8 cellular contexts compared by ENCODE assay signal in the genomic region with DNA sequence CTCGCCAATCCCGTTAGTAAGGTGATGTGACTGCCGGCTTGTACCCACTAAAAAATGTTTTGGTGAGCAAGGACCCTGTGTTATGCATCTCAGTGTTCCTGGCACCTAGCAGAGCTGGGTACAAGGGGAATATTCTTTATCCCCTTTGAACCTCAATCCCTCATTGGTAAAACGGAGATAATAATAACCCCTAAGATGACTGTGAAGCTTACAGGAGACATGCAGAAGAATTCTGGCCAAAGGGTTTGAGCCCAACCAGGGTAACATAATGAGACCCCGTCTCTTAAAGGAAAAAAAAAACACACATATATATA. TPM values are rescaled to one million over a fixed set of nuclear protein-coding genes. Genes with fewer than 3 reads are reported as not detected.
A peak's percentile ranks its signal among the peaks of the same experiment; 100 is the strongest.
DNase-seq lines count a peak whose midpoint lies in the region; ATAC-seq, FAIRE-seq and TF ChIP-seq lines count a peak whose summit lies in the region.

No MANE protein-coding gene starts in this region.

- intact Hi-C loops in posterior cingulate gyrus (cut with DNase I) = no loop called here

- peaks cover 12% of the 10 kb centered on the region for H3K36me3 Mint-ChIP-seq in CD4-positive, CD25-positive, alpha-beta regulatory T cell

- 5% methylated on average over 5 of the region's 5 CpGs; no CpG with 5 or more reads in 1 of the 2 experiments for WGBS in H1 (ENCODE audit: extremely low coverage in 1 of 2, insufficient coverage in 1 of 2, insufficient read length in 1 of 2, insufficient replicate concordance in 2 of 2, low coverage in 1 of 2, low lambda C conversion rate in 2 of 2, missing lambda C conversion rate in 1 of 2), 2 experiments
- WGBS in neuronal stem cell (ENCODE audit: extremely low coverage in 2 of 2, insufficient read length in 2 of 2, insufficient replicate concordance in 1 of 2), 2 donors = no CpG with 5 or more reads among the region's 5 CpGs

- peak overlapping the region; percentile 4; the same call in 1 of the 2 replicates for H3K18ac ChIP-seq in H1 (ENCODE audit: extremely low read depth, low read length)
- H3K18ac ChIP-seq in neuronal stem cell (ENCODE audit: low read length) = peak overlapping the region; percentile 9

- peak overlapping the region; percentile 33 for H3K27ac ChIP-seq in CD4-positive, CD25-positive, alpha-beta regulatory T cell (ENCODE audit: insufficient read depth, low read length, poor library complexity, severe bottlenecking)
- peak overlapping the region; percentile 68 for H3K27ac ChIP-seq in OCI-LY1 (ENCODE audit: low read depth, low read length, poor library complexity, severe bottlenecking)
- no peak overlapping the region for H3K27ac ChIP-seq in H1 (ENCODE audit: low read depth, low read length)
- peak overlapping the region; percentile 18 for H3K27ac ChIP-seq in neuronal stem cell (replicated peaks; ENCODE audit: low read length)

- H3K23me2 ChIP-seq in H1 (ENCODE audit: low read depth, low read length) = peaks cover 10% of the 10 kb centered on the region

- H2BK15ac ChIP-seq in H1 (ENCODE audit: low read length) = no peak overlapping the region
- no peak overlapping the region for H2BK15ac ChIP-seq in neuronal stem cell (ENCODE audit: low read length)

- H3K14ac ChIP-seq in H1 (ENCODE audit: insufficient read length) (no peak overlapping the region), neuronal stem cell (ENCODE audit: low read length) (no peak overlapping the region)

- H3F3A ChIP-seq in OCI-LY1 (ENCODE audit: insufficient read depth, low read length) = peaks cover 9% of the 10 kb centered on the region; the same call in 1 of the 2 replicates

- H3K9me3 ChIP-seq in CD4-positive, CD25-positive, alpha-beta regulatory T cell (ENCODE audit: control insufficient read depth in 2 of 2, low read length in 2 of 2) = no peaks in the 10 kb centered on the region
- H3K9me3 ChIP-seq in OCI-LY1 (ENCODE audit: low read length) (no peaks in the 10 kb centered on the region), H1 (ENCODE audit: insufficient read depth in 2 of 2, low read depth in 1 of 2, low read length in 1 of 2) (no peaks in the 10 kb centered on the region), neuronal stem cell (replicated peaks in 1 of 2; ENCODE audit: control insufficient read depth in 2 of 2, insufficient read depth in 1 of 2, low read depth in 1 of 2, low read length in 2 of 2) (no peaks in the 10 kb centered on the region)

- peak overlapping the region; percentile 92 for H3K4me3 ChIP-seq in CD4-positive, CD25-positive, alpha-beta regulatory T cell (ENCODE audit: low read depth, low read length)
- H3K4me3 ChIP-seq in OCI-LY1 (ENCODE audit: low read depth, low read length, poor library complexity, severe bottlenecking) = peak overlapping the region; percentile 95
- peak overlapping the region; percentile 55 to 99 (median 74) for H3K4me3 ChIP-seq in H1 (ENCODE audit: extremely low read depth in 1 of 4, insufficient read depth in 2 of 4, low read depth in 3 of 4, low read length in 4 of 4)
- H3K4me3 ChIP-seq in neuronal stem cell (ENCODE audit: low read length in 2 of 2) = peak overlapping the region; percentile 56 to 93

- H3K79me1 ChIP-seq in H1 (ENCODE audit: low read depth, low read length) = peaks cover 15% of the 10 kb centered on the region
- H3K79me1 ChIP-seq in neuronal stem cell (ENCODE audit: low read depth, low read length) = peaks cover 4% of the 10 kb centered on the region

- TF ChIP-seq RAD21 in H1 (IDR thresholded peaks at IDR 0.05 in 1 of 2, conservative IDR thresholded peaks at IDR 0.05 in 1 of 2; ENCODE audit: low read depth in 2 of 2, low read length in 2 of 2) = no peak

- peak overlapping the region; percentile 90 for H3K4me2 ChIP-seq in OCI-LY1 (ENCODE audit: low read length)
- H3K4me2 ChIP-seq in H1 (ENCODE audit: insufficient read depth in 1 of 2, low read depth in 2 of 2, low read length in 2 of 2) = peak overlapping the region; percentile 94 to 100
- H3K4me2 ChIP-seq in neuronal stem cell (ENCODE audit: insufficient read depth, low read length, poor library complexity, severe bottlenecking) = peak overlapping the region; percentile 98

- ATAC-seq in CD4-positive, CD25-positive, alpha-beta regulatory T cell (ENCODE audit: low read depth in 2 of 2) = no peak
- ATAC-seq in HG03135 (IDR thresholded peaks at IDR 0.05; ENCODE audit: unreplicated experiment) (no peak), HG02938 (IDR thresholded peaks at IDR 0.05; ENCODE audit: unreplicated experiment) (no peak), HG02678 (IDR thresholded peaks at IDR 0.05; ENCODE audit: unreplicated experiment) (no peak)

- peaks cover 0 to 2% (median 0%) of the 10 kb centered on the region in 7 donors for H3K9me3 Mint-ChIP-seq in CD4-positive, CD25-positive, alpha-beta regulatory T cell

- DNase-seq in CD4-positive, CD25-positive, alpha-beta regulatory T cell = no peak
- DNase-seq in H1 (ENCODE audit: low read depth in 1 of 2, low spot score in 2 of 2) (no peak), neuronal stem cell (ENCODE audit: low spot score) (no peak), posterior cingulate gyrus (no peak)

- H3K27ac Mint-ChIP-seq in CD4-positive, CD25-positive, alpha-beta regulatory T cell = peak overlapping the region; percentile 71 to 88 (median 86)

- H2BK12ac ChIP-seq in H1 (ENCODE audit: low read depth, low read length) = no peak overlapping the region
- H2BK12ac ChIP-seq in neuronal stem cell (ENCODE audit: low read length) = no peak overlapping the region

- H2AK5ac ChIP-seq in H1 (ENCODE audit: low read depth, low read length) = peak overlapping the region; percentile 86; the same call in 1 of the 2 replicates
- no peak overlapping the region for H2AK5ac ChIP-seq in neuronal stem cell (ENCODE audit: low read depth, low read length)

- POLR2A ChIA-PET in H1 (lab: Charles Lee; ENCODE audit: partially characterized antibody) = interaction anchor here (0.7 to 6.9 kb wide), 20 partner anchors 9 to 186 kb away, joined by 3 to 63 read pairs (median 4); a partner anchor contains a TSS

- CTCF ChIA-PET in H1 (lab: Charles Lee; ENCODE audit: partially characterized antibody) = interaction anchor here (1.0 to 1.7 kb wide), 2 partner anchors 12 to 21 kb away, joined by 3 to 4 read pairs; no protein-coding TSS in a partner anchor

- H3K23ac ChIP-seq in H1 (ENCODE audit: insufficient read length) = no peak overlapping the region
- H3K23ac ChIP-seq in neuronal stem cell (ENCODE audit: low read depth, low read length, poor library complexity) = no peak overlapping the region

- H4K91ac ChIP-seq in H1 (replicated peaks; ENCODE audit: insufficient read length, low read length) = no peak overlapping the region
- H4K91ac ChIP-seq in neuronal stem cell (ENCODE audit: low read depth, low read length, poor library complexity) = no peak overlapping the region

- FAIRE-seq in H1 (lab: Jason Lieb, UNC) = no peak

- no peak overlapping the region for H3K4ac ChIP-seq in H1 (replicated peaks; ENCODE audit: insufficient read length, low read depth, low read length)
- H3K4ac ChIP-seq in neuronal stem cell (ENCODE audit: low read length) = no peak overlapping the region

- no peak overlapping the region for H2BK20ac ChIP-seq in H1 (ENCODE audit: low read length)

- no peaks in the 10 kb centered on the region for H4K20me1 ChIP-seq in OCI-LY1 (ENCODE audit: insufficient read depth, low read length)
- H4K20me1 ChIP-seq in H1 (replicated peaks in 1 of 2; ENCODE audit: control insufficient read depth in 1 of 2, insufficient read depth in 2 of 2, low read length in 2 of 2) = peaks cover 21 to 32% of the 10 kb centered on the region in 2 experiments

- peak overlapping the region; percentile 90 to 98 (median 94) for H3K4me3 Mint-ChIP-seq in CD4-positive, CD25-positive, alpha-beta regulatory T cell

- peaks cover 6 to 72% (median 48%) of the 10 kb centered on the region in 4 donors for H3K4me1 Mint-ChIP-seq in CD4-positive, CD25-positive, alpha-beta regulatory T cell

- peak overlapping the region; percentile 3 for H3K56ac ChIP-seq in H1 (replicated peaks; ENCODE audit: insufficient read length, low read depth, low read length)

- peak overlapping the region; percentile 13 for H4K5ac ChIP-seq in H1 (ENCODE audit: insufficient read length, low read depth, low read length)

- H2BK5ac ChIP-seq in H1 (ENCODE audit: low read depth, low read length) (no peak overlapping the region), neuronal stem cell (ENCODE audit: low read length) (peak overlapping the region; percentile 73)

- H3K27me3 Mint-ChIP-seq in CD4-positive, CD25-positive, alpha-beta regulatory T cell = peaks cover 7% of the 10 kb centered on the region

- H2BK120ac ChIP-seq in H1 (replicated peaks; ENCODE audit: low read depth, low read length) (no peak overlapping the region), neuronal stem cell (ENCODE audit: low read depth, low read length) (no peak overlapping the region)

- H3K9ac ChIP-seq in OCI-LY1 (ENCODE audit: low read length) (peak overlapping the region; percentile 86), H1 (replicated peaks in 1 of 4; ENCODE audit: extremely low read depth in 1 of 4, low read depth in 3 of 4, low read length in 3 of 4) (peak overlapping the region; percentile 36 to 76 (median 61)), neuronal stem cell (ENCODE audit: low read depth, low read length, poor library complexity) (peak overlapping the region; percentile 10)

- H3K79me2 ChIP-seq in OCI-LY1 (ENCODE audit: insufficient read depth, low read length) (peaks cover 55% of the 10 kb centered on the region), H1 (ENCODE audit: control insufficient read depth in 1 of 2, insufficient read depth in 2 of 2, low read length in 2 of 2) (peaks cover 42 to 55% of the 10 kb centered on the region in 2 experiments)

- no peak for TF ChIP-seq POLR2A in H1 (IDR thresholded peaks at IDR 0.05; ENCODE audit: control extremely low read depth in 1 of 2, low read depth in 2 of 2, low read length in 2 of 2)

- no peaks in the 10 kb centered on the region for H3K27me3 ChIP-seq in CD4-positive, CD25-positive, alpha-beta regulatory T cell (ENCODE audit: control insufficient read depth, insufficient read depth, low read length)
- no peaks in the 10 kb centered on the region for H3K27me3 ChIP-seq in OCI-LY1 (ENCODE audit: insufficient read depth, low read length)
- no peaks in the 10 kb centered on the region for H3K27me3 ChIP-seq in H1 (replicated peaks in 1 of 4; ENCODE audit: control insufficient read depth in 3 of 4, extremely low read depth in 1 of 4, insufficient read depth in 3 of 4, low read length in 3 of 4)
- H3K27me3 ChIP-seq in neuronal stem cell (ENCODE audit: control insufficient read depth in 3 of 3, insufficient read depth in 3 of 3, low read depth in 1 of 3, low read length in 3 of 3) = no peaks in the 10 kb centered on the region

- no peaks in the 10 kb centered on the region for H3K9me2 ChIP-seq in OCI-LY1 (ENCODE audit: low read depth, low read length)

- H3K36me3 ChIP-seq in CD4-positive, CD25-positive, alpha-beta regulatory T cell (ENCODE audit: control insufficient read depth, insufficient read depth, low read length) = peaks cover 4% of the 10 kb centered on the region
- H3K36me3 ChIP-seq in OCI-LY1 (ENCODE audit: insufficient read depth, low read length) (peaks cover 23% of the 10 kb centered on the region; the same call in 1 of the 2 replicates), H1 (ENCODE audit: control insufficient read depth in 2 of 4, insufficient read depth in 4 of 4, low read length in 3 of 4) (peaks cover 0 to under 1% (median 0%) of the 10 kb centered on the region in 4 experiments; a peak in 2 of 8 replicates), neuronal stem cell (replicated peaks in 1 of 2; ENCODE audit: control insufficient read depth in 2 of 2, insufficient read depth in 2 of 2, low read length in 2 of 2) (peaks cover 0 to 23% of the 10 kb centered on the region in 2 donors)

- H3K4me1 ChIP-seq in CD4-positive, CD25-positive, alpha-beta regulatory T cell (ENCODE audit: control insufficient read depth, insufficient read depth, low read length, poor library complexity, severe bottlenecking) = peaks cover 53% of the 10 kb centered on the region
- H3K4me1 ChIP-seq in OCI-LY1 (ENCODE audit: insufficient read depth, low read length, severe bottlenecking) (peaks cover 62% of the 10 kb centered on the region), H1 (replicated peaks in 1 of 4; ENCODE audit: control insufficient read depth in 3 of 4, insufficient read depth in 4 of 4, low read length in 3 of 4) (peaks cover 0 to 9% (median 5%) of the 10 kb centered on the region in 4 experiments; a peak in 5 of 7 replicates), neuronal stem cell (ENCODE audit: control insufficient read depth in 2 of 2, insufficient read depth in 1 of 2, low read depth in 1 of 2, low read length in 2 of 2) (peaks cover 20 to 26% of the 10 kb centered on the region in 2 donors)

- TF ChIP-seq EP300 in H1 (IDR thresholded peaks at IDR 0.05; ENCODE audit: borderline replicate concordance in 1 of 2, low read depth in 2 of 2, low read length in 2 of 2) = no peak

- H4K8ac ChIP-seq in H1 (ENCODE audit: extremely low read depth, insufficient read depth, low read length) (no peak overlapping the region), neuronal stem cell (ENCODE audit: low read depth, low read length) (no peak overlapping the region)

- TF ChIP-seq CTCF in OCI-LY1 (IDR thresholded peaks at IDR 0.05; ENCODE audit: low read length) (no peak), H1 (IDR thresholded peaks at IDR 0.05; ENCODE audit: control extremely low read depth in 1 of 3, insufficient read depth in 1 of 3, low read depth in 1 of 3, low read length in 3 of 3) (no peak)

- no peak overlapping the region for H2AFZ ChIP-seq in OCI-LY1 (ENCODE audit: low read length)
- H2AFZ ChIP-seq in H1 (ENCODE audit: low read length) = no peak overlapping the region
- H2AFZ ChIP-seq in neuronal stem cell (ENCODE audit: low read length) = no peak overlapping the region

RNA-seq across cellular contexts. Expression of a gene that starts 0.9 kb away (rescaled TPM):
- 109 TPM for total RNA-seq in CD4-positive, CD25-positive, alpha-beta regulatory T cell
- 10 to 100 TPM; 46.5 to 52.8 (median 49.4) TPM for polyA plus RNA-seq in CD4-positive, CD25-positive, alpha-beta regulatory T cell
- total RNA-seq in H1 (2021; fragmentation: NEBNext Ultra II Directional; extraction: Animal tissue kit (Norgen Biotek cat#: 25700)) = 114 and 116 TPM in 2 replicates
- polyA plus RNA-seq in H1 (2011; rRNA removed) = 52.8 and 65.8 TPM in 2 replicates
- 71.2 TPM for polyA plus RNA-seq in H1 (2011; cell fraction: cytosol; rRNA removed)
- polyA plus RNA-seq in H1 (2011; cell fraction: nucleus; rRNA removed) = 159 TPM
- polyA plus RNA-seq in H1 (2012, experiment 1 of 2) = 67.6 to 83.2 TPM (median 69.6 TPM) in 4 replicates
- polyA plus RNA-seq in H1 (2012, experiment 2 of 2) = 36.7 TPM
- polyA plus RNA-seq in H1 (2013, experiment 1 of 2) = 45.6 TPM
- 44.3 TPM for polyA plus RNA-seq in H1 (2013, experiment 2 of 2)
- 105 and 119 TPM in 2 replicates for polyA minus RNA-seq in H1 (2011; rRNA and poly(A)+ RNA removed)
- polyA minus RNA-seq in H1 (2011; cell fraction: cytosol; rRNA and poly(A)+ RNA removed) = 55.2 TPM
- polyA minus RNA-seq in H1 (2011; cell fraction: nucleus; rRNA and poly(A)+ RNA removed) = 83.7 TPM
- polyA plus RNA-seq in neuronal stem cell (2013, experiment 1 of 2) = 49.8 TPM
- 52.6 TPM for polyA plus RNA-seq in neuronal stem cell (2013, experiment 2 of 2)

RNA-seq across cellular contexts. Expression of a gene that starts 47.8 kb away (rescaled TPM):
- 10.2 TPM for total RNA-seq in CD4-positive, CD25-positive, alpha-beta regulatory T cell
- 10 to 100 TPM in 3 of 4 donors, 1 to 10 TPM in 1; 9.5 to 13.5 (median 12.0) TPM for polyA plus RNA-seq in CD4-positive, CD25-positive, alpha-beta regulatory T cell
- 47.8 and 49.1 TPM in 2 replicates for total RNA-seq in H1 (2021; fragmentation: NEBNext Ultra II Directional; extraction: Animal tissue kit (Norgen Biotek cat#: 25700))
- polyA plus RNA-seq in H1 (2011; rRNA removed) = 111 and 156 TPM in 2 replicates
- polyA plus RNA-seq in H1 (2011; cell fraction: cytosol; rRNA removed) = 96.1 TPM
- 121 TPM for polyA plus RNA-seq in H1 (2011; cell fraction: nucleus; rRNA removed)
- polyA plus RNA-seq in H1 (2012, experiment 1 of 2) = 49.1 to 53.5 TPM (median 51.1 TPM) in 4 replicates
- 62.6 TPM for polyA plus RNA-seq in H1 (2012, experiment 2 of 2)
- 25.2 TPM for polyA plus RNA-seq in H1 (2013, experiment 1 of 2)
- 22.8 TPM for polyA plus RNA-seq in H1 (2013, experiment 2 of 2)
- polyA minus RNA-seq in H1 (2011; rRNA and poly(A)+ RNA removed) = 147 and 204 TPM in 2 replicates
- 60.0 TPM for polyA minus RNA-seq in H1 (2011; cell fraction: cytosol; rRNA and poly(A)+ RNA removed)
- polyA minus RNA-seq in H1 (2011; cell fraction: nucleus; rRNA and poly(A)+ RNA removed) = 135 TPM
- 12.1 TPM for polyA plus RNA-seq in neuronal stem cell (2013, experiment 1 of 2)
- 11.5 TPM for polyA plus RNA-seq in neuronal stem cell (2013, experiment 2 of 2)

RNA-seq across cellular contexts. Expression of a gene that starts 48.1 kb away (rescaled TPM):
- 38.8 TPM for total RNA-seq in CD4-positive, CD25-positive, alpha-beta regulatory T cell
- 10 to 100 TPM; 13.0 to 17.5 (median 14.7) TPM for polyA plus RNA-seq in CD4-positive, CD25-positive, alpha-beta regulatory T cell
- 104 and 106 TPM in 2 replicates for total RNA-seq in H1 (2021; fragmentation: NEBNext Ultra II Directional; extraction: Animal tissue kit (Norgen Biotek cat#: 25700))
- polyA plus RNA-seq in H1 (2011; rRNA removed) = 66.3 and 69.1 TPM in 2 replicates
- polyA plus RNA-seq in H1 (2011; cell fraction: cytosol; rRNA removed) = 73.9 TPM
- polyA plus RNA-seq in H1 (2011; cell fraction: nucleus; rRNA removed) = 49.1 TPM
- polyA plus RNA-seq in H1 (2012, experiment 1 of 2) = 40.6 to 53.7 TPM (median 50.5 TPM) in 4 replicates
- 21.5 TPM for polyA plus RNA-seq in H1 (2012, experiment 2 of 2)
- polyA plus RNA-seq in H1 (2013, experiment 1 of 2) = 34.2 TPM
- 32.3 TPM for polyA plus RNA-seq in H1 (2013, experiment 2 of 2)
- polyA minus RNA-seq in H1 (2011; rRNA and poly(A)+ RNA removed) = 66.8 and 68.8 TPM in 2 replicates
- polyA minus RNA-seq in H1 (2011; cell fraction: cytosol; rRNA and poly(A)+ RNA removed) = 36.6 TPM
- polyA minus RNA-seq in H1 (2011; cell fraction: nucleus; rRNA and poly(A)+ RNA removed) = 64.1 TPM
- polyA plus RNA-seq in neuronal stem cell (2013, experiment 1 of 2) = 38.4 TPM
- polyA plus RNA-seq in neuronal stem cell (2013, experiment 2 of 2) = 36.9 TPM

RNA-seq across cellular contexts. Expression of a gene that starts 56.4 kb away (rescaled TPM):
- total RNA-seq in CD4-positive, CD25-positive, alpha-beta regulatory T cell = 18.7 TPM
- 10 to 100 TPM in 3 of 4 donors, 1 to 10 TPM in 1; 9.2 to 14.1 (median 11.1) TPM for polyA plus RNA-seq in CD4-positive, CD25-positive, alpha-beta regulatory T cell
- 17.2 TPM in 2 replicates for total RNA-seq in H1 (2021; fragmentation: NEBNext Ultra II Directional; extraction: Animal tissue kit (Norgen Biotek cat#: 25700))
- polyA plus RNA-seq in H1 (2011; rRNA removed) = 40.4 and 56.6 TPM in 2 replicates
- polyA plus RNA-seq in H1 (2011; cell fraction: cytosol; rRNA removed) = 35.2 TPM
- 42.5 TPM for polyA plus RNA-seq in H1 (2011; cell fraction: nucleus; rRNA removed)
- 19.9 to 21.8 TPM (median 20.7 TPM) in 4 replicates for polyA plus RNA-seq in H1 (2012, experiment 1 of 2)
- 11.3 TPM for polyA plus RNA-seq in H1 (2012, experiment 2 of 2)
- 11.4 TPM for polyA plus RNA-seq in H1 (2013, experiment 1 of 2)
- 10.4 TPM for polyA plus RNA-seq in H1 (2013, experiment 2 of 2)
- polyA minus RNA-seq in H1 (2011; rRNA and poly(A)+ RNA removed) = 28.6 and 31.0 TPM in 2 replicates
- polyA minus RNA-seq in H1 (2011; cell fraction: cytosol; rRNA and poly(A)+ RNA removed) = 15.6 TPM
- polyA minus RNA-seq in H1 (2011; cell fraction: nucleus; rRNA and poly(A)+ RNA removed) = 17.7 TPM
- polyA plus RNA-seq in neuronal stem cell (2013, experiment 1 of 2) = 15.5 TPM
- polyA plus RNA-seq in neuronal stem cell (2013, experiment 2 of 2) = 15.7 TPM

Comparison
In these comparisons a context has a peak if more than half of its experiments do, and no peak if none do; other contexts are left out.
1. H3K9ac ChIP-seq: peak in every context shown above with its lines; median percentile 86 in OCI-LY1; 61 in H1; 10 in neuronal stem cell.